ENCODE assay signal across 8 cellular contexts in the genomic region with DNA sequence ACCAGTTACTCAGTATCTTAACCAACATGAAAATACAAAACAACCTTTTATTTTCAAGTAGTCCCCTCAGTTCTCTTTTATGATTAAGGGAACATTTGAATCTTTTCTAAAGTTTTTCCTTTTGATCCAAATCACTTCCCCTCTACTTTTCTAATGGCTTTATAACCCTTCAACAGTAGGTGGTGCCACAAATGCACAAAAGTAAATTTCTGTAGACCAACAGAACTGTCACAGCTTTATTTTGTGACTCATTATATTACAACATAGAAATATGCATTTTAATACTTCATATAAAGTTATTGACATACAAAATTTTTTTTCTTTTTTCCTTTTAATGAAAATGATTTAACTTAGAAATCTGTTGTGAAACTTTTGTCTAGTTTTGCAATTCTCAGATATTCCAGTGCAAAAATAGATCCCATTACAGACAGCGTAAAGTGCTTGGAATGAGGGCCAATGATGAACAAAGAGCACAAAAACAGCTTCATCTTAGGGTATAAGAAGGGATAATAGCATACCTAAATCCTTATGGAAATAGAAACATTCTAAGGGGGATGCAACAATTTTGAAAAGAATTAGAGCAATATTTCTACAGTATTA. TPM values are rescaled to one million over a fixed set of nuclear protein-coding genes. Genes with fewer than 3 reads are reported as not detected.
A peak's percentile ranks its signal among the peaks of the same experiment; 100 is the strongest.
DNase-seq lines count a peak whose midpoint lies in the region; ATAC-seq, FAIRE-seq and TF ChIP-seq lines count a peak whose summit lies in the region.

No MANE protein-coding gene starts in this region.

- 0 out of 3 replicates have a peak, but pooled peaks cover 3% of the 10 kb centered on the region for H3K4me1 ChIP-seq in A549
- peaks cover 23 to 55% of the 10 kb centered on the region in 2 donors for H3K4me1 ChIP-seq in adrenal gland (replicated peaks in 1 of 2)

- DNase-seq in A549 (ENCODE audit: low read depth in 1 of 2, low spot score in 1 of 2) (peak; percentile 21 to 44), GM13976 (ENCODE audit: low spot score) (peak; percentile 14), Kasumi-1 (lab: John Stamatoyannopoulos, UW) (peak; percentile 21 to 78), adrenal gland (peak in 1 of 7 donors; percentile 27), medulla oblongata (ENCODE audit: extremely low spot score) (peak; percentile 59), NCI-H2029 (lab: John Stamatoyannopoulos, UW) (no peak), SKM-1 treated with dmso at 0.1 percent for 144 hours (lab: John Stamatoyannopoulos, UW; ENCODE audit: unreplicated experiment) (no peak)

- TF ChIP-seq CTCF in A549 (IDR thresholded peaks at IDR 0.05) (peak; percentile 70), GM13976 (IDR thresholded peaks at IDR 0.05; ENCODE audit: borderline replicate concordance, control extremely low read depth, extremely low read depth, insufficient read depth, missing control alignments) (peak; percentile 47), adrenal gland (IDR thresholded peaks at IDR 0.05) (peak; percentile 16 to 59 (median 48))

- H3K36me3 ChIP-seq in adrenal gland (replicated peaks in 1 of 2) = peaks cover 0 to 31% of the 10 kb centered on the region in 2 donors

- WGBS in A549 (ENCODE audit: missing lambda C conversion rate) = 100% methylated on average over 1 of the region's 1 CpG
- 39 to 75% (median 58%) methylated on average over 1 of the region's 1 CpG for WGBS in adrenal gland, 4 donors

- in situ Hi-C loops in GM13976 (cut with MboI; ENCODE audit: low sequenced_read_pairs, unreplicated experiment) = loop anchor here (10.0 to 25.0 kb wide), 2 partner anchors 374 to 631 kb away; no protein-coding TSS in a partner anchor

- CTCF ChIA-PET in A549 (lab: Yijun Ruan, JAX) = interaction anchor here (0.7 to 4.6 kb wide), 10 partner anchors 13 to 634 kb away, joined by 3 to 32 read pairs (median 4); no protein-coding TSS in a partner anchor

- H3K4me2 ChIP-seq in A549 = no peak overlapping the region

- TF ChIP-seq RAD21 in A549 (conservative IDR thresholded peaks at IDR 0.05 in 1 of 2, IDR thresholded peaks at IDR 0.05 in 1 of 2) = peak; percentile 74 to 77

- no peak for FAIRE-seq in A549 (lab: Jason Lieb, UNC)

- TF ChIP-seq POLR2A in A549 (IDR thresholded peaks at IDR 0.05; ENCODE audit: low read length) (no peak), adrenal gland (IDR thresholded peaks at IDR 0.05) (no peak)

- H3K4me3 ChIP-seq in A549 (no peak overlapping the region), adrenal gland (peak overlapping the region in 1 of 4 donors; percentile 10)

- no peaks in the 10 kb centered on the region for H3K9me3 ChIP-seq in A549
- no peaks in the 10 kb centered on the region for H3K9me3 ChIP-seq in adrenal gland (replicated peaks in 1 of 3)

- peak; percentile 80 for ATAC-seq in A549
- no peak for ATAC-seq in GM21526 (IDR thresholded peaks at IDR 0.05; ENCODE audit: low FRiP score, unreplicated experiment)

- POLR2A ChIA-PET in A549 (lab: Yijun Ruan, JAX) = no interaction called here

- intact Hi-C loops in adrenal gland (cut with DNase I) = no loop called here

- H3K27ac ChIP-seq in A549 (no peak overlapping the region), adrenal gland (peak overlapping the region in 3 of 5 donors; percentile 7 to 71 (median 62))

- H3K27me3 ChIP-seq in adrenal gland = no peaks in the 10 kb centered on the region

- TF ChIP-seq EP300 in A549 (IDR thresholded peaks at IDR 0.05) = no peak

TF ChIP-seq in A549, 52 proteins besides CTCF, POLR2A, EP300 and RAD21:
- TF ChIP-seq GATA3 (IDR thresholded peaks at IDR 0.05; ENCODE audit: borderline replicate concordance) (no peak), SMC3 (IDR thresholded peaks at IDR 0.05) (peak; percentile 62), FOSL2 (IDR thresholded peaks at IDR 0.05) (no peak), FOSL2 (CRISPR knock-in tag; IDR thresholded peaks at IDR 0.05) (peak; percentile 68; the same call in 1 of the 2 replicates)

RNA-seq across cellular contexts. Expression of gene NIPSNAP3B, which starts 17.0 kb away (rescaled TPM):
- polyA plus RNA-seq in A549 (2011; rRNA removed) (2.9 and 3.4 TPM in 2 replicates), A549 (2017; fragmentation: RNase III; extraction: RNeasy Plus Mini Kit Qiagen cat#74134 plus additional on column Dnase treatment) (1.00 to 2.0 TPM (median 1.7 TPM) in 3 replicates), adrenal gland (10 to 100 TPM in 2 of 3 donors, 1 to 10 TPM in 1; 8.5 to 36.5 (median 14.0) TPM)
- polyA plus RNA-seq in A549 (2012; cell fraction: cytosol; rRNA removed) = 0.38 and 0.62 TPM in 2 replicates
- polyA plus RNA-seq in A549 (2012; cell fraction: nucleus; rRNA removed) = 0.38 and 0.91 TPM in 2 replicates
- polyA minus RNA-seq in A549 (2011; rRNA and poly(A)+ RNA removed) = 0.73 and 1.2 TPM in 2 replicates
- 10 to 100 TPM in 5 of 8 donors, 1 to 10 TPM in 3; 8.1 to 28.2 (median 12.5) TPM for total RNA-seq in adrenal gland

RNA-seq across cellular contexts. Expression of gene NIPSNAP3A, which starts 33.4 kb away (rescaled TPM):
- polyA plus RNA-seq in A549 (2011; rRNA removed) (33.5 and 34.5 TPM in 2 replicates), A549 (2017; fragmentation: RNase III; extraction: RNeasy Plus Mini Kit Qiagen cat#74134 plus additional on column Dnase treatment) (19.3 to 20.8 TPM (median 20.1 TPM) in 3 replicates), adrenal gland (10 to 100 TPM; 18.3 to 49.2 (median 34.1) TPM)
- polyA plus RNA-seq in A549 (2012; cell fraction: cytosol; rRNA removed) = 8.5 and 10.6 TPM in 2 replicates
- 4.3 and 6.7 TPM in 2 replicates for polyA plus RNA-seq in A549 (2012; cell fraction: nucleus; rRNA removed)
- 5.3 and 7.1 TPM in 2 replicates for polyA minus RNA-seq in A549 (2011; rRNA and poly(A)+ RNA removed)
- 10 to 100 TPM; 32.3 to 76.9 (median 43.7) TPM for total RNA-seq in adrenal gland

Comparison
In these comparisons a context has a peak if more than half of its experiments do, and no peak if none do; other contexts are left out.
1. DNase-seq: peak in A549 (2 of 2), GM13976 (single experiment), Kasumi-1 (2 of 2) and medulla oblongata (single experiment); none in NCI-H2029 (single experiment) and SKM-1 treated with dmso at 0.1 percent for 144 hours (single experiment).
2. H3K27ac ChIP-seq: peak in adrenal gland (3 of 5); none in A549 (0 of 2).
3. Peak in every context shown above with its lines, with median percentiles within 50 percentile points of each other: CTCF ChIP-seq.